In the genomic region with DNA sequence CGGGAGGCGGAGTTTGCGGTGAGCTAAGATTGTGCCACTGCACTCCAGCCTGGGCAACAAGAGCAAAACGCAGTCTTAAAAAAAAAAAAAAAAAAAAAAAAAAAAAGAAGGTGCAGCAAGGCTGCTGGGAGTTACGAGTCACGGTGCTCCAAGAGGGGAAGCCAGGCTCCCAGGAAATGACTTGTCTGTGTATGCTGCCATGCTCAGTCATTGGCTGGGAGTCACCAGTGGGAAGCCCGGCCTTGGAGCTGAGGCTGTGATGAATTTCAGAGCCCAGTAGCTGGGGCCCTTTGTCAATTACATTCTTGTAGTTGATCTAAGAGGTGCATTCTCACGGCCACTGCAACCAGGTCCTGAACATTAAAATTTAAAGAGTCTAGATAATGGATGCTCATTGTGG, we compare ENCODE assay signal across 28 cellular contexts.
"Had no signal": no experiment of that assay in that cellular context is flagged by ENCODE, and none has a peak within 500 bp of the region (broad histone marks: within the 10 kb centered on the region; RNA-seq: fewer than 3 reads in every experiment).

No MANE protein-coding gene starts in this region.

- H3K27ac ChIP-seq: ascending aorta, cardiac muscle cell, colonic mucosa, gastroesophageal sphincter, hepatocyte, pancreas, psoas muscle, sigmoid colon, thoracic aorta, vagina had no signal

- H3K27me3 ChIP-seq: ascending aorta, cardiac muscle cell, colonic mucosa, hepatocyte, pancreas, vagina had no signal

- H3K4me3 ChIP-seq: ascending aorta, cardiac muscle cell, colonic mucosa, gastroesophageal sphincter, hepatocyte, pancreas, psoas muscle, sigmoid colon, thoracic aorta, vagina had no signal

- ATAC-seq: activated CD4-positive, alpha-beta T cell treated with anti-CD3 and anti-CD28 coated beads for 36 hours; activated T-cell treated with anti-CD3 and anti-CD28 coated beads, Interleukin-2, amount 50 U/mL, for 72 hours; gastroesophageal sphincter; left cardiac atrium; naive thymus-derived CD8-positive, alpha-beta T cell; pancreas; psoas muscle; stimulated activated effector memory CD8-positive, alpha-beta T cell treated with anti-CD3 and anti-CD28 coated beads, Interleukin-12 subunit alpha, Interleukin-12 subunit beta, amount 100 ng/mL, for 72 hours had no signal

- H3K4me1 ChIP-seq: ascending aorta, colonic mucosa, gastroesophageal sphincter, pancreas, psoas muscle, sigmoid colon, vagina had no signal

- H3K36me3 ChIP-seq: ascending aorta, cardiac muscle cell, colonic mucosa, gastroesophageal sphincter, pancreas, sigmoid colon, thoracic aorta, vagina had no signal

- DNase-seq: activated CD4-positive, alpha-beta T cell treated with anti-CD3 and anti-CD28 coated beads for 36 hours; activated CD4-positive, CD25-positive, alpha-beta regulatory T cell; activated effector memory CD4-positive, alpha-beta T cell treated with Interleukin-2 at 50 U/mL for 16 hours; activated naive CD4-positive, alpha-beta T cell treated with anti-CD3 and anti-CD28 coated beads for 36 hours; activated naive CD8-positive, alpha-beta T cell treated with anti-CD3 and anti-CD28 coated beads for 36 hours; activated T-cell treated with anti-CD3 and anti-CD28 coated beads for 4 hours; activated T-cell treated with anti-CD3 and anti-CD28 coated beads, Interleukin-2, amount 50 U/mL, for 72 hours; cerebellar nuclear complex; colonic mucosa; effector CD8-positive, alpha-beta T cell; islet precursor cell; left cardiac atrium; midbrain; naive thymus-derived CD8-positive, alpha-beta T cell; nucleus accumbens; pancreas; psoas muscle; sigmoid colon; small intestine; stimulated activated CD4-positive, alpha-beta T cell treated with anti-CD3 and anti-CD28 coated beads, Interleukin-4, amount 100 ng/mL, for 24 hours had no signal

- FAIRE-seq: endometrium, pancreas, small intestine had no signal

- H3K9me3 ChIP-seq: ascending aorta, colonic mucosa, gastroesophageal sphincter, pancreas, psoas muscle, thoracic aorta, vagina had no signal
